ENCODE assay signal across 10 cellular contexts in the genomic region with DNA sequence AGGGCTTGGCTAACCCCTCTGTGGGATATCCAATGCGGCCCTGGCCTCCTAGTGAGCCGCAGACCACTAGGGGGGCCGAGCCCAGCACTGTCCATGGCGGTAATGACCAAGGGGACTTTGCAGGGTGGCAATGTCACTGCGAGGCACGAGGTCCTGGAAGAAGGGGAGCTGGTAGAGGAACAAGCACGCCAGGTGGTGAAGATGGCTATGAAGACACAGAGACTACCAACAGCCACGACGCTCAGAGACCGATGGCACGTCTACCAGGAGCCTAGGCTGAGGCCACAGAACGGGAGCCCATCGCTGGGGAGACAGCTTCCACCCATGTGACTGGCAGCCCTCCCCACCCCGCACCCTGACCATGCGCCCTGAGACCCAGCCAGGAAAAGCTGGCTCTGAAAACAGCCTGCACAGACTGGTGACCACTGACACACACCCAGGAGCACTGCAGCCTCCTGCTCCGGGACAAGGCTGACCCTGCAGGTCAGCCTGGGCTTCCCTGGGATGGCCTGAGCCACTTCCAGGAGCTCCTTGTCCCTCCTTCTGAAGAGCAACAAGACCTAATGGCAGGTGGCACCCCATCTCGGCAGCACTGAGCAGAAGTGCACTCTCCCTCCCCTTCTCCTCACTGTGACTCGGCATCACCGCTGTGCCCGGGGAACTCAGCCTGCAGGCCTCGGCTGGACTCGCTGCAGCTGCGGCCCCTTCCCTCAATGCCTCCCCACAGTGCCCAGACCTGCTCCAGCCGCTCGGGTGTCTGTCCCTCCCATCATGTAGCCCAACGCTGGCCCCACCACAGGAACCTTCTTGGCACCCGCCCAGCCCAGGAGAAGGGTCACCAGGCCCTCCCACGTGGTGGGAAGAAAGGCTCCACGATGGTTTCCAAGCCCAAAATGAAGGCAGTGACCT. TPM values are rescaled to one million over a fixed set of nuclear protein-coding genes. Genes with fewer than 3 reads are reported as not detected.
"Had no signal": no experiment of that assay in that cellular context is flagged by ENCODE, and none has a peak within 500 bp of the region (broad histone marks: within the 10 kb centered on the region; RNA-seq: fewer than 3 reads in every experiment).

No MANE protein-coding gene starts in this region.

- ATAC-seq: HCT116 had no signal

- H3K4me3 ChIP-seq: GM23248, HAP-1 had no signal

- H3K4me2 ChIP-seq: KMS-11 had no signal

- H3K9me3 Mint-ChIP-seq: HFFc6, IgD-negative memory B cell had no signal

- H3K36me3 ChIP-seq: HAP-1 had no signal

- H2AFZ ChIP-seq: GM23248 had no signal

- H3K4me3 Mint-ChIP-seq: HFFc6, IgD-negative memory B cell had no signal

- H3K9me3 ChIP-seq: HAP-1 had no signal

- H3K9ac ChIP-seq: GM23248, KMS-11 had no signal

- H3K27ac Mint-ChIP-seq: HFFc6, IgD-negative memory B cell had no signal

- H3K36me3 Mint-ChIP-seq: IgD-negative memory B cell had no signal

- H3K27ac ChIP-seq: GM23248, HL-60, KMS-11 had no signal

- FAIRE-seq: H54 had no signal

- DNase-seq: GM23248, GOT3, HFFc6, KBM-7 had no signal

- H3K4me1 ChIP-seq: HAP-1 had no signal

RNA-seq across cellular contexts. Expression of a gene that starts 56.9 kb away (rescaled TPM):
- polyA plus RNA-seq: IgD-negative memory B cell had no signal
